In the genomic region with DNA sequence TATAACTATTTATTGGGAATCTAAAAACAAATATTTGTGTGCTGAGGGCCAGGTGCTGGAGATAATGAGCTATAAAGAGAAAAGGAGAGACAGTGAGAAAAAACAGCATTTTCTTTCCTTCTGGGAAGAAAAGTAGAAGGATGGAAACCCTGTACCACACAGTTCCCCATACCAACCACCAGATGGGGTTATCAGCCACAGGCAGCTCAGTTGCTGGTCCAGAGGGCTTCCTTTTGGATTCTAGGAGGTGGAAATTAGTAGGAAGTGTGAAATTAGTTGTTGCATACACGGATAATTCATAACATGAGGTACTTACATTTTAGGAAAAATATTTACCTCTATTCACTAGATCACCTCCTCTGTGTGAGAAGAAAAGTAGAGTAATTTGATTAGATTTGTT, we compare ENCODE assay signal across 8 cellular contexts.
DNase-seq lines count a peak whose midpoint lies in the region; ATAC-seq, FAIRE-seq and TF ChIP-seq lines count a peak whose summit lies in the region.

No MANE protein-coding gene starts in this region.

- DNase-seq in D341Med (ENCODE audit: low spot score) (peak; percentile 34), HL-60 (ENCODE audit: low read depth in 1 of 2, low spot score in 1 of 2) (peak in 1 of 2 experiments; percentile 13), WTC11 (ENCODE audit: low spot score) (peak; percentile 39), right lobe of liver (no peak), frontal cortex (ENCODE audit: low spot score in 2 of 2) (no peak)
- no peak for DNase-seq in stimulated activated effector memory CD8-positive, alpha-beta T cell treated with anti-CD3 and anti-CD28 coated beads, Interleukin-12 subunit alpha, Interleukin-12 subunit beta, amount 100 ng/mL, for 72 hours (ENCODE audit: low spot score in 2 of 2)
- DNase-seq in activated naive CD4-positive, alpha-beta T cell treated with anti-CD3 and anti-CD28 coated beads, Interleukin-2, amount 50 U/mL, for 16 hours, result no peak

- intact Hi-C loops in right lobe of liver (cut with DNase I), result no loop called here

- no peak overlapping the region for H3K4me3 Mint-ChIP-seq in WTC11
- H3K4me3 Mint-ChIP-seq in stimulated activated effector memory CD8-positive, alpha-beta T cell treated with anti-CD3 and anti-CD28 coated beads, Interleukin-12 subunit alpha, Interleukin-12 subunit beta, amount 100 ng/mL, for 72 hours, result no peak overlapping the region

- no peak for TF ChIP-seq POLR2A in right lobe of liver (IDR thresholded peaks at IDR 0.05)

- H3K4me3 ChIP-seq in HL-60 (replicated peaks; ENCODE audit: insufficient read depth, low read length), result no peak overlapping the region
- no peak overlapping the region for H3K4me3 ChIP-seq in right lobe of liver

- H3K27me3 Mint-ChIP-seq in WTC11 (ENCODE audit: low read depth), result no peaks in the 10 kb centered on the region

- peaks cover 0 to 15% (median 3%) of the 10 kb centered on the region in 4 donors for H3K9me3 ChIP-seq in right lobe of liver

- peak; percentile 72 for ATAC-seq in WTC11
- peak in 1 of 4 donors; percentile 32 for ATAC-seq in right lobe of liver
- no peak for ATAC-seq in stimulated activated effector memory CD8-positive, alpha-beta T cell treated with anti-CD3 and anti-CD28 coated beads, Interleukin-12 subunit alpha, Interleukin-12 subunit beta, amount 100 ng/mL, for 72 hours
- ATAC-seq in GM18861 (IDR thresholded peaks at IDR 0.05; ENCODE audit: unreplicated experiment), result no peak

- no peaks in the 10 kb centered on the region for H3K4me1 Mint-ChIP-seq in WTC11
- H3K4me1 Mint-ChIP-seq in stimulated activated effector memory CD8-positive, alpha-beta T cell treated with anti-CD3 and anti-CD28 coated beads, Interleukin-12 subunit alpha, Interleukin-12 subunit beta, amount 100 ng/mL, for 72 hours, result peaks cover 5% of the 10 kb centered on the region

- H3K27ac Mint-ChIP-seq in WTC11, result no peak overlapping the region
- H3K27ac Mint-ChIP-seq in stimulated activated effector memory CD8-positive, alpha-beta T cell treated with anti-CD3 and anti-CD28 coated beads, Interleukin-12 subunit alpha, Interleukin-12 subunit beta, amount 100 ng/mL, for 72 hours, result no peak overlapping the region

- FAIRE-seq in frontal cortex (lab: Jason Lieb, UNC), result no peak

- 85% methylated on average over 1 of the region's 1 CpG for WGBS in right lobe of liver (ENCODE audit: insufficient coverage, low coverage, low lambda C conversion rate, missing lambda C conversion rate)

- H3K4me1 ChIP-seq in right lobe of liver, result peaks cover 0 to under 1% (median 0%) of the 10 kb centered on the region in 4 donors

- H3K27ac ChIP-seq in HL-60 (replicated peaks), result no peak overlapping the region
- no peak overlapping the region for H3K27ac ChIP-seq in right lobe of liver

- POLR2A ChIA-PET in WTC11 (lab: Charles Lee), result no interaction called here

- CTCF ChIA-PET in WTC11 (lab: Charles Lee), result interaction anchor here (0.7 to 1.4 kb wide), 7 partner anchors 9 to 297 kb away, joined by 3 to 5 read pairs (median 3); no protein-coding TSS in a partner anchor

- H3K27me3 ChIP-seq in HL-60 (ENCODE audit: insufficient read depth, poor library complexity, severe bottlenecking) (no peaks in the 10 kb centered on the region), right lobe of liver (no peaks in the 10 kb centered on the region)

- no peaks in the 10 kb centered on the region for H3K36me3 ChIP-seq in right lobe of liver

- H3K9me3 Mint-ChIP-seq in WTC11, result peaks cover 16% of the 10 kb centered on the region
- peaks cover 14% of the 10 kb centered on the region for H3K9me3 Mint-ChIP-seq in stimulated activated effector memory CD8-positive, alpha-beta T cell treated with anti-CD3 and anti-CD28 coated beads, Interleukin-12 subunit alpha, Interleukin-12 subunit beta, amount 100 ng/mL, for 72 hours

- TF ChIP-seq CTCF in HL-60 (IDR thresholded peaks at IDR 0.05; ENCODE audit: insufficient read depth, low read length) (peak; percentile 47), WTC11 (IDR thresholded peaks at IDR 0.05) (peak; percentile 55), right lobe of liver (IDR thresholded peaks at IDR 0.05) (peak; percentile 24 to 63 (median 45))

- peaks cover 6% of the 10 kb centered on the region for H3K36me3 Mint-ChIP-seq in WTC11
- peaks cover 32% of the 10 kb centered on the region for H3K36me3 Mint-ChIP-seq in stimulated activated effector memory CD8-positive, alpha-beta T cell treated with anti-CD3 and anti-CD28 coated beads, Interleukin-12 subunit alpha, Interleukin-12 subunit beta, amount 100 ng/mL, for 72 hours

TF ChIP-seq in WTC11, 78 proteins besides CTCF, POLR2A, EP300 and RAD21 (continues in another document):
- TF ChIP-seq CREM (CRISPR knock-in tag; IDR thresholded peaks at IDR 0.05) (no peak), ETV6 (CRISPR knock-in tag; IDR thresholded peaks at IDR 0.05) (no peak), ZNF232 (CRISPR knock-in tag; IDR thresholded peaks at IDR 0.05) (no peak), CBFB (CRISPR knock-in tag; IDR thresholded peaks at IDR 0.05; ENCODE audit: low read depth) (no peak), TP53 (CRISPR knock-in tag; IDR thresholded peaks at IDR 0.05) (no peak), OVOL2 (CRISPR knock-in tag; IDR thresholded peaks at IDR 0.05; ENCODE audit: borderline replicate concordance) (no peak)
- TF ChIP-seq, protein P1, sequence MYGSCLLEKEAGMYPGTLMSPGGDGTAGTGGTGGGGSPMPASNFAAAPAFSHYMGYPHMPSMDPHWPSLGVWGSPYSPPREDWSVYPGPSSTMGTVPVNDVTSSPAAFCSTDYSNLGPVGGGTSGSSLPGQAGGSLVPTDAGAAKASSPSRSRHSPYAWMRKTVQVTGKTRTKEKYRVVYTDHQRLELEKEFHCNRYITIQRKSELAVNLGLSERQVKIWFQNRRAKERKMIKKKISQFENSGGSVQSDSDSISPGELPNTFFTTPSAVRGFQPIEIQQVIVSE (CRISPR knock-in tag; IDR thresholded peaks at IDR 0.05; ENCODE audit: borderline replicate concordance), result no peak
- TF ChIP-seq, protein P2, sequence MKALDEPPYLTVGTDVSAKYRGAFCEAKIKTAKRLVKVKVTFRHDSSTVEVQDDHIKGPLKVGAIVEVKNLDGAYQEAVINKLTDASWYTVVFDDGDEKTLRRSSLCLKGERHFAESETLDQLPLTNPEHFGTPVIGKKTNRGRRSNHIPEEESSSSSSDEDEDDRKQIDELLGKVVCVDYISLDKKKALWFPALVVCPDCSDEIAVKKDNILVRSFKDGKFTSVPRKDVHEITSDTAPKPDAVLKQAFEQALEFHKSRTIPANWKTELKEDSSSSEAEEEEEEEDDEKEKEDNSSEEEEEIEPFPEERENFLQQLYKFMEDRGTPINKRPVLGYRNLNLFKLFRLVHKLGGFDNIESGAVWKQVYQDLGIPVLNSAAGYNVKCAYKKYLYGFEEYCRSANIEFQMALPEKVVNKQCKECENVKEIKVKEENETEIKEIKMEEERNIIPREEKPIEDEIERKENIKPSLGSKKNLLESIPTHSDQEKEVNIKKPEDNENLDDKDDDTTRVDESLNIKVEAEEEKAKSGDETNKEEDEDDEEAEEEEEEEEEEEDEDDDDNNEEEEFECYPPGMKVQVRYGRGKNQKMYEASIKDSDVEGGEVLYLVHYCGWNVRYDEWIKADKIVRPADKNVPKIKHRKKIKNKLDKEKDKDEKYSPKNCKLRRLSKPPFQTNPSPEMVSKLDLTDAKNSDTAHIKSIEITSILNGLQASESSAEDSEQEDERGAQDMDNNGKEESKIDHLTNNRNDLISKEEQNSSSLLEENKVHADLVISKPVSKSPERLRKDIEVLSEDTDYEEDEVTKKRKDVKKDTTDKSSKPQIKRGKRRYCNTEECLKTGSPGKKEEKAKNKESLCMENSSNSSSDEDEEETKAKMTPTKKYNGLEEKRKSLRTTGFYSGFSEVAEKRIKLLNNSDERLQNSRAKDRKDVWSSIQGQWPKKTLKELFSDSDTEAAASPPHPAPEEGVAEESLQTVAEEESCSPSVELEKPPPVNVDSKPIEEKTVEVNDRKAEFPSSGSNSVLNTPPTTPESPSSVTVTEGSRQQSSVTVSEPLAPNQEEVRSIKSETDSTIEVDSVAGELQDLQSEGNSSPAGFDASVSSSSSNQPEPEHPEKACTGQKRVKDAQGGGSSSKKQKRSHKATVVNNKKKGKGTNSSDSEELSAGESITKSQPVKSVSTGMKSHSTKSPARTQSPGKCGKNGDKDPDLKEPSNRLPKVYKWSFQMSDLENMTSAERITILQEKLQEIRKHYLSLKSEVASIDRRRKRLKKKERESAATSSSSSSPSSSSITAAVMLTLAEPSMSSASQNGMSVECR (CRISPR knock-in tag; IDR thresholded peaks at IDR 0.05; ENCODE audit: borderline replicate concordance), result no peak
- TF ChIP-seq, protein P3, sequence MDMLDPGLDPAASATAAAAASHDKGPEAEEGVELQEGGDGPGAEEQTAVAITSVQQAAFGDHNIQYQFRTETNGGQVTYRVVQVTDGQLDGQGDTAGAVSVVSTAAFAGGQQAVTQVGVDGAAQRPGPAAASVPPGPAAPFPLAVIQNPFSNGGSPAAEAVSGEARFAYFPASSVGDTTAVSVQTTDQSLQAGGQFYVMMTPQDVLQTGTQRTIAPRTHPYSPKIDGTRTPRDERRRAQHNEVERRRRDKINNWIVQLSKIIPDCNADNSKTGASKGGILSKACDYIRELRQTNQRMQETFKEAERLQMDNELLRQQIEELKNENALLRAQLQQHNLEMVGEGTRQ (CRISPR knock-in tag; IDR thresholded peaks at IDR 0.05), result no peak
- TF ChIP-seq, protein P4, sequence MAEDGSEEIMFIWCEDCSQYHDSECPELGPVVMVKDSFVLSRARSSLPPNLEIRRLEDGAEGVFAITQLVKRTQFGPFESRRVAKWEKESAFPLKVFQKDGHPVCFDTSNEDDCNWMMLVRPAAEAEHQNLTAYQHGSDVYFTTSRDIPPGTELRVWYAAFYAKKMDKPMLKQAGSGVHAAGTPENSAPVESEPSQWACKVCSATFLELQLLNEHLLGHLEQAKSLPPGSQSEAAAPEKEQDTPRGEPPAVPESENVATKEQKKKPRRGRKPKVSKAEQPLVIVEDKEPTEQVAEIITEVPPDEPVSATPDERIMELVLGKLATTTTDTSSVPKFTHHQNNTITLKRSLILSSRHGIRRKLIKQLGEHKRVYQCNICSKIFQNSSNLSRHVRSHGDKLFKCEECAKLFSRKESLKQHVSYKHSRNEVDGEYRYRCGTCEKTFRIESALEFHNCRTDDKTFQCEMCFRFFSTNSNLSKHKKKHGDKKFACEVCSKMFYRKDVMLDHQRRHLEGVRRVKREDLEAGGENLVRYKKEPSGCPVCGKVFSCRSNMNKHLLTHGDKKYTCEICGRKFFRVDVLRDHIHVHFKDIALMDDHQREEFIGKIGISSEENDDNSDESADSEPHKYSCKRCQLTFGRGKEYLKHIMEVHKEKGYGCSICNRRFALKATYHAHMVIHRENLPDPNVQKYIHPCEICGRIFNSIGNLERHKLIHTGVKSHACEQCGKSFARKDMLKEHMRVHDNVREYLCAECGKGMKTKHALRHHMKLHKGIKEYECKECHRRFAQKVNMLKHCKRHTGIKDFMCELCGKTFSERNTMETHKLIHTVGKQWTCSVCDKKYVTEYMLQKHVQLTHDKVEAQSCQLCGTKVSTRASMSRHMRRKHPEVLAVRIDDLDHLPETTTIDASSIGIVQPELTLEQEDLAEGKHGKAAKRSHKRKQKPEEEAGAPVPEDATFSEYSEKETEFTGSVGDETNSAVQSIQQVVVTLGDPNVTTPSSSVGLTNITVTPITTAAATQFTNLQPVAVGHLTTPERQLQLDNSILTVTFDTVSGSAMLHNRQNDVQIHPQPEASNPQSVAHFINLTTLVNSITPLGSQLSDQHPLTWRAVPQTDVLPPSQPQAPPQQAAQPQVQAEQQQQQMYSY (CRISPR knock-in tag; IDR thresholded peaks at IDR 0.05), result no peak

Comparison
In these comparisons a context has a peak if more than half of its experiments do, and no peak if none do; other contexts are left out.
1. DNase-seq: peak in D341Med (single experiment) and WTC11 (single experiment); none in right lobe of liver (0 of 3), stimulated activated effector memory CD8-positive, alpha-beta T cell treated with anti-CD3 and anti-CD28 coated beads, Interleukin-12 subunit alpha, Interleukin-12 subunit beta, amount 100 ng/mL, for 72 hours (0 of 2), frontal cortex (0 of 2) and activated naive CD4-positive, alpha-beta T cell treated with anti-CD3 and anti-CD28 coated beads, Interleukin-2, amount 50 U/mL, for 16 hours (single experiment).
2. Peak in every context shown above with its lines, with median percentiles within 50 percentile points of each other: CTCF ChIP-seq.